In the genomic region with DNA sequence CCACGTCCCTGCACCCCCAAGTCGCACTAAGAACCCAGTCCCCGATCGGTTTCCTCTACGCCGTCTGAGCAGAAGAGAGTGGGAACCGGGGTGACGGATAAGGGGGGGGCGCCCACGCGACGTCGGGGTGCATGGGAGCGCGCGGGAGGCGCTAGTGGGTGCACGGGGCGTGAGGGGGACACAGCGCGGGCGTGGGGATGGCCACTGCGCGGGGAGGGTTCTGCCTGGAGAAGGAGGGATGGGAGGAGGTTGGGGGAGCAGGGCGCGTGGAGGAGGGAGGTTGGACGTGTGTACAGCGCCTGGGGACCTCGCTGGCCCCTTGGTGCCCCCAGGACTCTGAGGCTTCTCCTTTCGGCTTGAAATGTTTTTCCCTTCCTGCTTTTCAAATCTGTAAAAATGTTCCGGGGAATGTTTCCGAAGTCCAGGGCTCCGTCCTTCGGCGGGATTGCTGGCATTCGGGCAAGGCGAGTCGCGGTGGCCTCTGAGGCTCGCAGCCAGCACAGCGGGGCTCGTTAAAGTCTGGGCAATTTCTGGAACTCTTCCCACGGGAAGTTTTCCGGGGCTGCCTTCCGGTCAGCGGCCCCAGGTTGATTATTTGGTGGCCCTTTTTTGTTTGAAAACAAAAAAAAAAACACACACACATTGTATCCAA, we compare ENCODE assay signal across 11 cellular contexts. TPM values are rescaled to one million over a fixed set of nuclear protein-coding genes. Genes with fewer than 3 reads are reported as not detected.
DNase-seq lines count a peak whose midpoint lies in the region; ATAC-seq and TF ChIP-seq lines count a peak whose summit lies in the region.
"Had no signal": no experiment of that assay in that cellular context is flagged by ENCODE, and none has a peak within 500 bp of the region (broad histone marks: within the 10 kb centered on the region; RNA-seq: fewer than 3 reads in every experiment).

No MANE protein-coding gene starts in this region.

- TF ChIP-seq CTCF in mucosa of descending colon (IDR thresholded peaks at IDR 0.05) (no peak), thoracic aorta (IDR thresholded peaks at IDR 0.05) (no peak)

- CTCF ChIA-PET in activated CD4-positive, alpha-beta memory T cell treated with anti-CD3 and anti-CD28 coated beads for 36 hours (lab: Charles Lee): no interaction called here
- CTCF ChIA-PET in activated CD4-positive, alpha-beta memory T cell treated with anti-CD3 and anti-CD28 coated beads, Interleukin-2, amount 10 ng/mL, durations not matched to agents 7 days and 5 days (lab: Charles Lee): no interaction called here

- H3K4me3 ChIP-seq in mucosa of descending colon (no peak overlapping the region), thoracic aorta (peak overlapping the region; percentile 66)
- H3K4me3 ChIP-seq: MG63 had no signal

- peak; percentile 8 for ATAC-seq in mucosa of descending colon
- ATAC-seq in thoracic aorta (ENCODE audit: insufficient number of reproducible peaks, low FRiP score, low read depth): no peak
- ATAC-seq in HG03442 (IDR thresholded peaks at IDR 0.05; ENCODE audit: unreplicated experiment): no peak

- H3K36me3 ChIP-seq in mucosa of descending colon (ENCODE audit: low read depth) (no peaks in the 10 kb centered on the region), thoracic aorta (no peaks in the 10 kb centered on the region)
- H3K36me3 ChIP-seq: MG63 had no signal

- DNase-seq in activated CD4-positive, alpha-beta memory T cell treated with anti-CD3 and anti-CD28 coated beads for 36 hours: no peak
- no peak for DNase-seq in activated CD4-positive, alpha-beta memory T cell treated with anti-CD3 and anti-CD28 coated beads, Interleukin-2, amount 10 ng/mL, durations not matched to agents 7 days and 5 days
- DNase-seq in caudate nucleus (lab: John Stamatoyannopoulos, UW) (peak in 2 of 61 donors; percentile 14 to 54), mucosa of descending colon (no peak), thoracic aorta (ENCODE audit: low spot score) (no peak), NCI-H524 treated with DMSO at 0.1 percent for 48 hours (lab: John Stamatoyannopoulos, UW) (no peak), NCI-H2107 (lab: John Stamatoyannopoulos, UW) (no peak)
- DNase-seq: activated effector memory CD4-positive, alpha-beta T cell treated with anti-CD3 and anti-CD28 coated beads, Interleukin-2, amount 50 U/mL, for 16 hours; AML-193; MG63 had no signal

- H3K27ac Mint-ChIP-seq in activated CD4-positive, alpha-beta memory T cell treated with anti-CD3 and anti-CD28 coated beads for 36 hours: no peak overlapping the region
- H3K27ac Mint-ChIP-seq in activated CD4-positive, alpha-beta memory T cell treated with anti-CD3 and anti-CD28 coated beads, Interleukin-2, amount 10 ng/mL, durations not matched to agents 7 days and 5 days: no peak overlapping the region

- H3K9me3 Mint-ChIP-seq in activated CD4-positive, alpha-beta memory T cell treated with anti-CD3 and anti-CD28 coated beads for 36 hours: no peaks in the 10 kb centered on the region
- no peaks in the 10 kb centered on the region for H3K9me3 Mint-ChIP-seq in activated CD4-positive, alpha-beta memory T cell treated with anti-CD3 and anti-CD28 coated beads, Interleukin-2, amount 10 ng/mL, durations not matched to agents 7 days and 5 days

- POLR2A ChIA-PET in activated CD4-positive, alpha-beta memory T cell treated with anti-CD3 and anti-CD28 coated beads for 36 hours (lab: Charles Lee): no interaction called here
- POLR2A ChIA-PET in activated CD4-positive, alpha-beta memory T cell treated with anti-CD3 and anti-CD28 coated beads, Interleukin-2, amount 10 ng/mL, durations not matched to agents 7 days and 5 days (lab: Charles Lee): no interaction called here

- no peaks in the 10 kb centered on the region for H3K36me3 Mint-ChIP-seq in activated CD4-positive, alpha-beta memory T cell treated with anti-CD3 and anti-CD28 coated beads for 36 hours
- no peaks in the 10 kb centered on the region for H3K36me3 Mint-ChIP-seq in activated CD4-positive, alpha-beta memory T cell treated with anti-CD3 and anti-CD28 coated beads, Interleukin-2, amount 10 ng/mL, durations not matched to agents 7 days and 5 days (ENCODE audit: low read depth)

- peaks cover 10% of the 10 kb centered on the region for H3K4me1 ChIP-seq in mucosa of descending colon (ENCODE audit: low read depth)
- peaks cover 7 to 14% of the 10 kb centered on the region in 2 donors for H3K4me1 ChIP-seq in thoracic aorta (ENCODE audit: control insufficient read depth in 1 of 2, low read depth in 2 of 2)

- H3K4me3 Mint-ChIP-seq in activated CD4-positive, alpha-beta memory T cell treated with anti-CD3 and anti-CD28 coated beads for 36 hours: peak overlapping the region; percentile 2
- no peak overlapping the region for H3K4me3 Mint-ChIP-seq in activated CD4-positive, alpha-beta memory T cell treated with anti-CD3 and anti-CD28 coated beads, Interleukin-2, amount 10 ng/mL, durations not matched to agents 7 days and 5 days

- peaks cover 4% of the 10 kb centered on the region for H3K4me1 Mint-ChIP-seq in activated CD4-positive, alpha-beta memory T cell treated with anti-CD3 and anti-CD28 coated beads for 36 hours (ENCODE audit: low read depth)
- H3K4me1 Mint-ChIP-seq in activated CD4-positive, alpha-beta memory T cell treated with anti-CD3 and anti-CD28 coated beads, Interleukin-2, amount 10 ng/mL, durations not matched to agents 7 days and 5 days: peaks cover 4% of the 10 kb centered on the region

- intact Hi-C loops in activated CD4-positive, alpha-beta memory T cell treated with anti-CD3 and anti-CD28 coated beads for 36 hours (cut with micrococcal nuclease): no loop called here
- intact Hi-C loops in mucosa of descending colon (cut with DNase I, micrococcal nuclease): no loop called here

- H3K27me3 Mint-ChIP-seq in activated CD4-positive, alpha-beta memory T cell treated with anti-CD3 and anti-CD28 coated beads for 36 hours: peaks cover 57% of the 10 kb centered on the region
- peaks cover 69% of the 10 kb centered on the region for H3K27me3 Mint-ChIP-seq in activated CD4-positive, alpha-beta memory T cell treated with anti-CD3 and anti-CD28 coated beads, Interleukin-2, amount 10 ng/mL, durations not matched to agents 7 days and 5 days

- H3K27me3 ChIP-seq in thoracic aorta (replicated peaks; ENCODE audit: insufficient read depth): peaks cover 41% of the 10 kb centered on the region
- H3K27me3 ChIP-seq: MG63 had no signal

- H3K9me3 ChIP-seq in mucosa of descending colon (no peaks in the 10 kb centered on the region), thoracic aorta (no peaks in the 10 kb centered on the region)
- H3K9me3 ChIP-seq: MG63 had no signal

- peak overlapping the region; percentile 74 for H3K27ac ChIP-seq in caudate nucleus (ENCODE audit: low read depth, low read length)
- H3K27ac ChIP-seq in thoracic aorta: peak overlapping the region in 1 of 2 donors; percentile 27

RNA-seq across cellular contexts. Expression of gene RNF220, which starts 13.1 kb away (rescaled TPM):
- 10 to 100 TPM; 73.7 to 74.3 TPM for total RNA-seq in activated CD4-positive, alpha-beta memory T cell treated with anti-CD3 and anti-CD28 coated beads for 36 hours
- total RNA-seq in activated CD4-positive, alpha-beta memory T cell treated with anti-CD3 and anti-CD28 coated beads, Interleukin-2, amount 10 ng/mL, durations not matched to agents 7 days and 5 days: 10 to 100 TPM; 69.0 to 70.7 TPM
- total RNA-seq in mucosa of descending colon (10 to 100 TPM; 61.9 to 83.9 (median 72.7) TPM), thoracic aorta (100 to 1,000 TPM; 121 to 125 TPM)
